8 cellular contexts compared by ENCODE assay signal in the genomic region with DNA sequence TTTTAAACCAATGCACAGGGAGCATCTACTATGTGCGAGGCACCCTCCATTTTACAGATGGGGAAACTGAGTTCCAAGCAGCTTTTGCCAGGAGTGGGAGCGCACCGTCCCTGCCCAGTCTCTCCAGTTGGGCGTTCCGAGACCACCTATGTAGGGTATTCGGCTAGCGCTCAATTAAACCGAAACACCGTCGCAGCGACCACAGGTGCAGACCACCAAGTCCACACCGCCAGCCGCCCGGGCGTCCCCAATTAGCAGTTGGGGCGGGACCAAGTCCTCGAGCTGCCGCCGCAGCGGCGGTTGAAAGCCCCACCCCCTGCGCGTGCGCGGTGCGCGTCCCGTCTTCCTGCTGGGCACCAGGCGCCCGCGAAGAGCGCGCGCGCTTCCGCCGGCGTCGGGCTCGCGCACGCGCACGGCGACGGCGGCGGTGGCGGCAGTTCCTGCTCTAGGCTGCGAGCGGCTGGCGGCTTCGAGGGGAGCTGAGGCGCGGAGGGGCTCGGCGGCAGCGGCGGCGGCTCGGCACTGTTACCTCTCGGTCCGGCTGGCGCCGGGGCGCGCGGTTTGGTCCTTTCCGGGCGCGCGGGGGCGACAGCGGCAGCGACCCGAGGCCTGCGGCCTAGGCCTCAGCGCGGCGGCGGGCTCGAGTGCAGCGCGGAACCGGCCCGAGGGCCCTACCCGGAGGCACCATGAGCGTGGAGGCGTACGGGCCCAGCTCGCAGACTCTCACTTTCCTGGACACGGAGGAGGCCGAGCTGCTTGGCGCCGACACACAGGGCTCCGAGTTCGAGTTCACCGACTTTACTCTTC. TPM values are rescaled to one million over a fixed set of nuclear protein-coding genes. Genes with fewer than 3 reads are reported as not detected.
DNase-seq lines count a peak whose midpoint lies in the region; ATAC-seq, FAIRE-seq and TF ChIP-seq lines count a peak whose summit lies in the region.

Gene UPF1 (plus strand): TSS at position 436 of the 807 bp plus-strand sequence. CDS start 251 bp downstream, at position 687.

- H3K27me3 ChIP-seq in right atrium auricular region = no peaks in the 10 kb centered on the region

- H3K9me3 ChIP-seq in right atrium auricular region = peaks cover 0 to 7% of the 10 kb centered on the region in 2 donors

- H3K27ac Mint-ChIP-seq in T-helper 1 cell treated with Interleukin-12 subunit alpha and Interleukin-12 subunit beta and Interleukin-4 antibody, amounts not matched to agents 30 μg/mL and 1 μg/mL, for 36 hours = peak within 1 kb of the TSS; percentile 94

- peak; percentile 58 for ATAC-seq in HG02852 (IDR thresholded peaks at IDR 0.05; ENCODE audit: unreplicated experiment)

- peak within 1 kb of the TSS; percentile 88 for H3K4me3 ChIP-seq in GM12875 (ENCODE audit: low read depth, low read length)
- peak within 1 kb of the TSS; percentile 78 to 83 for H3K4me3 ChIP-seq in right atrium auricular region

- peaks cover 0 to 37% of the 10 kb centered on the region in 2 donors for H3K4me1 ChIP-seq in right atrium auricular region

- FAIRE-seq in urothelium cell line (lab: Jason Lieb, UNC) = no peak

- no peaks in the 10 kb centered on the region for H3K9me3 Mint-ChIP-seq in T-helper 1 cell treated with Interleukin-12 subunit alpha and Interleukin-12 subunit beta and Interleukin-4 antibody, amounts not matched to agents 30 μg/mL and 1 μg/mL, for 36 hours

- H3K4me1 Mint-ChIP-seq in T-helper 1 cell treated with Interleukin-12 subunit alpha and Interleukin-12 subunit beta and Interleukin-4 antibody, amounts not matched to agents 30 μg/mL and 1 μg/mL, for 36 hours (ENCODE audit: low read depth) = peaks cover 34% of the 10 kb centered on the region

- H3K27me3 Mint-ChIP-seq in T-helper 1 cell treated with Interleukin-12 subunit alpha and Interleukin-12 subunit beta and Interleukin-4 antibody, amounts not matched to agents 30 μg/mL and 1 μg/mL, for 36 hours (ENCODE audit: low read depth) = peaks cover 11% of the 10 kb centered on the region

- peak within 1 kb of the TSS; percentile 78 to 82 for H3K27ac ChIP-seq in right atrium auricular region

- DNase-seq in NCI-H146 treated with DMSO at 0.1 percent for 48 hours (lab: John Stamatoyannopoulos, UW; ENCODE audit: unreplicated experiment) = peak; percentile 84
- peak; percentile 86 for DNase-seq in amniotic stem cell (lab: John Stamatoyannopoulos, UW)
- DNase-seq in right atrium auricular region (ENCODE audit: low spot score) = peak; percentile 87
- peak; percentile 63 for DNase-seq in pulmonary artery endothelial cell (ENCODE audit: low read depth, low spot score)
- peak; percentile 93 for DNase-seq in urothelium cell line (ENCODE audit: low spot score)

- TF ChIP-seq CTCF in GM12875 (IDR thresholded peaks at IDR 0.05; ENCODE audit: borderline replicate concordance, insufficient read depth, low read depth, low read length) (no peak), right atrium auricular region (IDR thresholded peaks at IDR 0.05) (no peak)

- H3K4me3 Mint-ChIP-seq in T-helper 1 cell treated with Interleukin-12 subunit alpha and Interleukin-12 subunit beta and Interleukin-4 antibody, amounts not matched to agents 30 μg/mL and 1 μg/mL, for 36 hours = peak within 1 kb of the TSS; percentile 97

- H3K36me3 Mint-ChIP-seq in T-helper 1 cell treated with Interleukin-12 subunit alpha and Interleukin-12 subunit beta and Interleukin-4 antibody, amounts not matched to agents 30 μg/mL and 1 μg/mL, for 36 hours (ENCODE audit: low read depth) = peaks cover 28% of the 10 kb centered on the region

- H3K36me3 ChIP-seq in right atrium auricular region = peaks cover 9% of the 10 kb centered on the region

RNA-seq across cellular contexts. Expression of gene UPF1, which starts in this region (rescaled TPM):
- total RNA-seq in right atrium auricular region (10 to 100 TPM; 27.6 to 61.5 TPM), pulmonary artery endothelial cell (62.3 and 80.6 TPM in 2 replicates)

Comparison
In these comparisons a context has a peak if more than half of its experiments do, and no peak if none do; other contexts are left out.
1. Peak in every context shown above with its lines: DNase-seq, ATAC-seq, H3K4me3 ChIP-seq and H3K27ac ChIP-seq.